17 cellular contexts compared by ENCODE assay signal in the genomic region with DNA sequence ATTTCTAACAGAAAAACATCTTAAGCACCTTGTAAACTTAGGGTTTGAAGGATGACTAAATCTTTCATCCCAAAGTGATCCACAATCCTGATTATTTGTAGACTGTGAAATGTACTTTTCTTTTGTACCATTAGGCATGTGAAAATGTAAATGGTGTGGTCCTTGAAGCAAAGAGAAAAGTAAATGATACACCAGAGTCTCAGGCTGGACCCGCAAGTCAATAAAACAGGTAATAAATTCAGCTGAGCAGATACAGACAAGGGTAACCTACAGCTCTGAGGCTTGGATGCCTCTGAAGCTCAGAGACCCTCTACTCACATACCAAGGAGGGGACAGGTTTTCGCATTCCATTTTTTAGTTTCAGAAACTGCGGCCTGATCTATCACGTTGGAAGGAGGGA. TPM values are rescaled to one million over a fixed set of nuclear protein-coding genes. Genes with fewer than 3 reads are reported as not detected.
A peak's percentile ranks its signal among the peaks of the same experiment; 100 is the strongest.
DNase-seq lines count a peak whose midpoint lies in the region; ATAC-seq and TF ChIP-seq lines count a peak whose summit lies in the region.
"Had no signal": no experiment of that assay in that cellular context is flagged by ENCODE, and none has a peak within 500 bp of the region (broad histone marks: within the 10 kb centered on the region; RNA-seq: fewer than 3 reads in every experiment).

No MANE protein-coding gene starts in this region.

- H3K4me1 Mint-ChIP-seq in activated CD4-positive, alpha-beta T cell treated with anti-CD3 and anti-CD28 coated beads, Interleukin-2, amount 10 ng/mL, durations not matched to agents 7 days and 5 days: peaks cover 19% of the 10 kb centered on the region
- H3K4me1 Mint-ChIP-seq in natural killer cell (peaks cover 19 to 24% of the 10 kb centered on the region in 2 donors), mesothelial cell of epicardium (peaks cover 14% of the 10 kb centered on the region), progenitor cell of endocrine pancreas (ENCODE audit: low read depth) (peaks cover 18% of the 10 kb centered on the region)
- H3K4me1 Mint-ChIP-seq in natural killer cell treated with Interleukin-12 subunit alpha and Interleukin-12 subunit beta and Interleukin-15 and Interleukin-18, amount 100 ng/mL, for 72 hours (ENCODE audit: low read depth in 2 of 2): peaks cover 11 to 15% of the 10 kb centered on the region in 2 donors
- peaks cover 28% of the 10 kb centered on the region for H3K4me1 Mint-ChIP-seq in stimulated activated memory B cell treated with anti-CD40 and anti-IgM and Interleukin-4, amounts not matched to agents 10 μg/mL and 1 μg/mL and 100 μg/mL, for 72 hours

- peaks cover 12% of the 10 kb centered on the region for H3K36me3 Mint-ChIP-seq in activated CD4-positive, alpha-beta T cell treated with anti-CD3 and anti-CD28 coated beads, Interleukin-2, amount 10 ng/mL, durations not matched to agents 7 days and 5 days (ENCODE audit: low read depth)
- H3K36me3 Mint-ChIP-seq in natural killer cell (no peaks in the 10 kb centered on the region), mesothelial cell of epicardium (no peaks in the 10 kb centered on the region), progenitor cell of endocrine pancreas (ENCODE audit: insufficient read depth) (no peaks in the 10 kb centered on the region)
- H3K36me3 Mint-ChIP-seq in natural killer cell treated with Interleukin-12 subunit alpha and Interleukin-12 subunit beta and Interleukin-15 and Interleukin-18, amount 100 ng/mL, for 72 hours: no peaks in the 10 kb centered on the region
- H3K36me3 Mint-ChIP-seq in stimulated activated memory B cell treated with anti-CD40 and anti-IgM and Interleukin-4, amounts not matched to agents 10 μg/mL and 1 μg/mL and 100 μg/mL, for 72 hours: no peaks in the 10 kb centered on the region

- no peaks in the 10 kb centered on the region for H3K27me3 Mint-ChIP-seq in activated CD4-positive, alpha-beta T cell treated with anti-CD3 and anti-CD28 coated beads, Interleukin-2, amount 10 ng/mL, durations not matched to agents 7 days and 5 days
- no peaks in the 10 kb centered on the region for H3K27me3 Mint-ChIP-seq in natural killer cell (ENCODE audit: low read depth in 2 of 2)
- peaks cover 0 to 4% of the 10 kb centered on the region in 2 donors for H3K27me3 Mint-ChIP-seq in natural killer cell treated with Interleukin-12 subunit alpha and Interleukin-12 subunit beta and Interleukin-15 and Interleukin-18, amount 100 ng/mL, for 72 hours
- no peaks in the 10 kb centered on the region for H3K27me3 Mint-ChIP-seq in mesothelial cell of epicardium (ENCODE audit: low read depth)
- H3K27me3 Mint-ChIP-seq in progenitor cell of endocrine pancreas: no peaks in the 10 kb centered on the region
- no peaks in the 10 kb centered on the region for H3K27me3 Mint-ChIP-seq in stimulated activated memory B cell treated with anti-CD40 and anti-IgM and Interleukin-4, amounts not matched to agents 10 μg/mL and 1 μg/mL and 100 μg/mL, for 72 hours

- ATAC-seq in natural killer cell: no peak
- no peak for ATAC-seq in natural killer cell treated with Interleukin-12 subunit alpha and Interleukin-12 subunit beta and Interleukin-15 and Interleukin-18, amount 100 ng/mL, for 72 hours
- no peak for ATAC-seq in stimulated activated memory B cell treated with anti-CD40 and anti-IgM and Interleukin-4, amounts not matched to agents 10 μg/mL and 1 μg/mL and 100 μg/mL, for 72 hours
- ATAC-seq: GM12878, HCT116 had no signal

- H3K4me3 Mint-ChIP-seq in activated CD4-positive, alpha-beta T cell treated with anti-CD3 and anti-CD28 coated beads, Interleukin-2, amount 10 ng/mL, durations not matched to agents 7 days and 5 days: no peak overlapping the region
- H3K4me3 Mint-ChIP-seq in natural killer cell (peak overlapping the region; percentile 32), mesothelial cell of epicardium (no peak overlapping the region), progenitor cell of endocrine pancreas (ENCODE audit: low read depth) (peak overlapping the region; percentile 39)
- no peak overlapping the region for H3K4me3 Mint-ChIP-seq in natural killer cell treated with Interleukin-12 subunit alpha and Interleukin-12 subunit beta and Interleukin-15 and Interleukin-18, amount 100 ng/mL, for 72 hours
- no peak overlapping the region for H3K4me3 Mint-ChIP-seq in stimulated activated memory B cell treated with anti-CD40 and anti-IgM and Interleukin-4, amounts not matched to agents 10 μg/mL and 1 μg/mL and 100 μg/mL, for 72 hours

- CTCF ChIA-PET in activated CD4-positive, alpha-beta T cell treated with anti-CD3 and anti-CD28 coated beads, Interleukin-2, amount 10 ng/mL, durations not matched to agents 7 days and 5 days (lab: Charles Lee): interaction anchor here (1.0 to 1.3 kb wide), 2 partner anchors 15 to 25 kb away, joined by 3 to 4 read pairs; no protein-coding TSS in a partner anchor

- no peak for DNase-seq in activated CD4-positive, alpha-beta T cell treated with anti-CD3 and anti-CD28 coated beads, Interleukin-2, amount 10 ng/mL, durations not matched to agents 7 days and 5 days
- no peak for DNase-seq in activated CD4-positive, alpha-beta T cell treated with anti-CD3 and anti-CD28 coated beads for 4 hours
- DNase-seq in natural killer cell (no peak), mesothelial cell of epicardium (ENCODE audit: low spot score in 2 of 2, unreplicated experiment in 2 of 2) (no peak), progenitor cell of endocrine pancreas (ENCODE audit: low spot score, unreplicated experiment) (no peak), dedifferentiated amniotic fluid mesenchymal stem cell (ENCODE audit: extremely low spot score) (no peak)
- DNase-seq in natural killer cell treated with Interleukin-12 subunit alpha and Interleukin-12 subunit beta and Interleukin-15 and Interleukin-18, amount 100 ng/mL, for 72 hours (ENCODE audit: low spot score): no peak
- DNase-seq: 8988T, AML-193, Calu3, DMS 273 treated with DMSO at 0.1 percent for 48 hours, DMS79, GM23248 had no signal

- intact Hi-C loops in natural killer cell (cut with micrococcal nuclease): no loop called here

- peak overlapping the region; percentile 62 for H3K27ac Mint-ChIP-seq in activated CD4-positive, alpha-beta T cell treated with anti-CD3 and anti-CD28 coated beads, Interleukin-2, amount 10 ng/mL, durations not matched to agents 7 days and 5 days
- H3K27ac Mint-ChIP-seq in natural killer cell (peak overlapping the region in 1 of 2 donors; percentile 41), mesothelial cell of epicardium (peak overlapping the region; percentile 49), progenitor cell of endocrine pancreas (no peak overlapping the region)
- no peak overlapping the region for H3K27ac Mint-ChIP-seq in natural killer cell treated with Interleukin-12 subunit alpha and Interleukin-12 subunit beta and Interleukin-15 and Interleukin-18, amount 100 ng/mL, for 72 hours
- no peak overlapping the region for H3K27ac Mint-ChIP-seq in stimulated activated memory B cell treated with anti-CD40 and anti-IgM and Interleukin-4, amounts not matched to agents 10 μg/mL and 1 μg/mL and 100 μg/mL, for 72 hours

- no peaks in the 10 kb centered on the region for H3K9me3 Mint-ChIP-seq in activated CD4-positive, alpha-beta T cell treated with anti-CD3 and anti-CD28 coated beads, Interleukin-2, amount 10 ng/mL, durations not matched to agents 7 days and 5 days
- no peaks in the 10 kb centered on the region for H3K9me3 Mint-ChIP-seq in natural killer cell
- no peaks in the 10 kb centered on the region for H3K9me3 Mint-ChIP-seq in natural killer cell treated with Interleukin-12 subunit alpha and Interleukin-12 subunit beta and Interleukin-15 and Interleukin-18, amount 100 ng/mL, for 72 hours
- no peaks in the 10 kb centered on the region for H3K9me3 Mint-ChIP-seq in mesothelial cell of epicardium
- no peaks in the 10 kb centered on the region for H3K9me3 Mint-ChIP-seq in progenitor cell of endocrine pancreas (ENCODE audit: low read depth)
- H3K9me3 Mint-ChIP-seq in stimulated activated memory B cell treated with anti-CD40 and anti-IgM and Interleukin-4, amounts not matched to agents 10 μg/mL and 1 μg/mL and 100 μg/mL, for 72 hours: no peaks in the 10 kb centered on the region

- POLR2A ChIA-PET in activated CD4-positive, alpha-beta T cell treated with anti-CD3 and anti-CD28 coated beads, Interleukin-2, amount 10 ng/mL, durations not matched to agents 7 days and 5 days (lab: Charles Lee): interaction anchor here (0.6 kb wide), 1 partner anchor 228 kb away, joined by 4 read pairs; no protein-coding TSS in a partner anchor

- TF ChIP-seq CTCF in natural killer cell (IDR thresholded peaks at IDR 0.05): no peak
- no peak for TF ChIP-seq CTCF in mesothelial cell of epicardium (IDR thresholded peaks at IDR 0.05; ENCODE audit: unreplicated experiment)
- no peak for TF ChIP-seq CTCF in progenitor cell of endocrine pancreas (IDR thresholded peaks at IDR 0.05; ENCODE audit: unreplicated experiment)

RNA-seq across cellular contexts. Expression of a gene that starts 2.8 kb away (rescaled TPM):
- 100 to 1,000 TPM; 142 to 149 TPM for total RNA-seq in activated CD4-positive, alpha-beta T cell treated with anti-CD3 and anti-CD28 coated beads, Interleukin-2, amount 10 ng/mL, durations not matched to agents 7 days and 5 days
- total RNA-seq in natural killer cell (10 to 100 TPM; 68.2 to 76.1 (median 71.6) TPM), mesothelial cell of epicardium (36.7 to 38.5 TPM (median 38.1 TPM) in 3 replicates), progenitor cell of endocrine pancreas (76.4 and 81.6 TPM in 2 replicates)
- 100 to 1,000 TPM in 1 of 2 donors, 10 to 100 TPM in 1; 99.9 to 137 TPM for total RNA-seq in natural killer cell treated with Interleukin-12 subunit alpha and Interleukin-12 subunit beta and Interleukin-15 and Interleukin-18, amount 100 ng/mL, for 72 hours

RNA-seq across cellular contexts. Expression of a gene that starts 40.2 kb away (rescaled TPM):
- total RNA-seq in activated CD4-positive, alpha-beta T cell treated with anti-CD3 and anti-CD28 coated beads, Interleukin-2, amount 10 ng/mL, durations not matched to agents 7 days and 5 days: 10 to 100 TPM; 53.7 to 53.8 TPM
- 10 to 100 TPM; 44.8 to 63.3 (median 51.1) TPM for total RNA-seq in natural killer cell
- 10 to 100 TPM; 35.2 to 41.2 TPM for total RNA-seq in natural killer cell treated with Interleukin-12 subunit alpha and Interleukin-12 subunit beta and Interleukin-15 and Interleukin-18, amount 100 ng/mL, for 72 hours
- 105 to 116 TPM (median 113 TPM) in 3 replicates for total RNA-seq in mesothelial cell of epicardium
- total RNA-seq in progenitor cell of endocrine pancreas: 108 and 115 TPM in 2 replicates

RNA-seq across cellular contexts. Expression of a gene that starts 59.2 kb away (rescaled TPM):
- not detected for total RNA-seq in activated CD4-positive, alpha-beta T cell treated with anti-CD3 and anti-CD28 coated beads, Interleukin-2, amount 10 ng/mL, durations not matched to agents 7 days and 5 days
- total RNA-seq in natural killer cell (not detected), mesothelial cell of epicardium (not detected in 3 replicates), progenitor cell of endocrine pancreas (not detected in 2 replicates)
- not detected for total RNA-seq in natural killer cell treated with Interleukin-12 subunit alpha and Interleukin-12 subunit beta and Interleukin-15 and Interleukin-18, amount 100 ng/mL, for 72 hours
- total RNA-seq: Calu3, G401, GM12878, GM23248 had no signal

Comparison
In these comparisons a context has a peak if more than half of its experiments do, and no peak if none do; other contexts are left out.
1. H3K4me3 Mint-ChIP-seq: peak in natural killer cell (single experiment) and progenitor cell of endocrine pancreas (single experiment); none in activated CD4-positive, alpha-beta T cell treated with anti-CD3 and anti-CD28 coated beads, Interleukin-2, amount 10 ng/mL, durations not matched to agents 7 days and 5 days (single experiment), natural killer cell treated with Interleukin-12 subunit alpha and Interleukin-12 subunit beta and Interleukin-15 and Interleukin-18, amount 100 ng/mL, for 72 hours (single experiment), mesothelial cell of epicardium (single experiment) and stimulated activated memory B cell treated with anti-CD40 and anti-IgM and Interleukin-4, amounts not matched to agents 10 μg/mL and 1 μg/mL and 100 μg/mL, for 72 hours (single experiment).
2. H3K27ac Mint-ChIP-seq: peak in activated CD4-positive, alpha-beta T cell treated with anti-CD3 and anti-CD28 coated beads, Interleukin-2, amount 10 ng/mL, durations not matched to agents 7 days and 5 days (single experiment) and mesothelial cell of epicardium (single experiment); none in natural killer cell treated with Interleukin-12 subunit alpha and Interleukin-12 subunit beta and Interleukin-15 and Interleukin-18, amount 100 ng/mL, for 72 hours (0 of 2), progenitor cell of endocrine pancreas (single experiment) and stimulated activated memory B cell treated with anti-CD40 and anti-IgM and Interleukin-4, amounts not matched to agents 10 μg/mL and 1 μg/mL and 100 μg/mL, for 72 hours (single experiment).